9 cellular contexts compared by ENCODE assay signal in genomic region chr11:63986932-63987513, GRCh38. TPM values are rescaled to one million over a fixed set of nuclear protein-coding genes. Genes with fewer than 3 reads are reported as not detected.
A peak's percentile ranks its signal among the peaks of the same experiment; 100 is the strongest.
DNase-seq lines count a peak whose midpoint lies in the region; ATAC-seq, FAIRE-seq and TF ChIP-seq lines count a peak whose summit lies in the region.
"Had no signal": no experiment of that assay in that cellular context is flagged by ENCODE, and none has a peak within 500 bp of the region (broad histone marks: within the 10 kb centered on the region; RNA-seq: fewer than 3 reads in every experiment).

No MANE protein-coding gene starts in this region.

- peaks cover 28% of the 10 kb centered on the region for H3K36me3 Mint-ChIP-seq in activated CD8-positive, alpha-beta memory T cell treated with anti-CD3 and anti-CD28 coated beads, Interleukin-2, amount 10 ng/mL, durations not matched to agents 7 days and 5 days
- H3K36me3 Mint-ChIP-seq in astrocyte (ENCODE audit: low read depth, unreplicated experiment), result peaks cover 16% of the 10 kb centered on the region

- peak overlapping the region; percentile 75 for H3K4me3 Mint-ChIP-seq in activated CD8-positive, alpha-beta memory T cell treated with anti-CD3 and anti-CD28 coated beads, Interleukin-2, amount 10 ng/mL, durations not matched to agents 7 days and 5 days
- peak overlapping the region; percentile 85 for H3K4me3 Mint-ChIP-seq in astrocyte (ENCODE audit: unreplicated experiment)

- no peak for ATAC-seq in activated CD8-positive, alpha-beta memory T cell treated with anti-CD3 and anti-CD28 coated beads, Interleukin-2, amount 10 ng/mL, durations not matched to agents 7 days and 5 days
- no peak for ATAC-seq in HG02588 (IDR thresholded peaks at IDR 0.05; ENCODE audit: unreplicated experiment)
- ATAC-seq in GM21367 (IDR thresholded peaks at IDR 0.05; ENCODE audit: unreplicated experiment), result no peak

- H3K36me3 ChIP-seq in astrocyte (ENCODE audit: insufficient read depth, low read length), result peaks cover 6% of the 10 kb centered on the region
- H3K36me3 ChIP-seq in liver (ENCODE audit: control insufficient read depth in 4 of 4, insufficient read depth in 3 of 4, low read depth in 1 of 4, low read length in 3 of 4), result peaks cover 0 to 11% (median 6%) of the 10 kb centered on the region in 4 donors
- H3K36me3 ChIP-seq in thymus (ENCODE audit: control insufficient read depth, insufficient read depth), result peaks cover 26% of the 10 kb centered on the region

- no peaks in the 10 kb centered on the region for H3K9me3 Mint-ChIP-seq in activated CD8-positive, alpha-beta memory T cell treated with anti-CD3 and anti-CD28 coated beads, Interleukin-2, amount 10 ng/mL, durations not matched to agents 7 days and 5 days (ENCODE audit: low read depth)
- H3K9me3 Mint-ChIP-seq in astrocyte (ENCODE audit: unreplicated experiment), result no peaks in the 10 kb centered on the region

- H3K4me1 Mint-ChIP-seq in activated CD8-positive, alpha-beta memory T cell treated with anti-CD3 and anti-CD28 coated beads, Interleukin-2, amount 10 ng/mL, durations not matched to agents 7 days and 5 days, result peaks cover 34% of the 10 kb centered on the region
- H3K4me1 Mint-ChIP-seq in astrocyte (ENCODE audit: low read depth, unreplicated experiment), result peaks cover 9% of the 10 kb centered on the region

- H3K27ac ChIP-seq in astrocyte (ENCODE audit: low read depth, low read length) (peak overlapping the region; percentile 72), liver (ENCODE audit: low read depth in 1 of 2, low read length in 2 of 2) (peak overlapping the region in 1 of 2 donors; percentile 72), thymus (ENCODE audit: low read depth) (no peak overlapping the region)

- H3K4me2 ChIP-seq in astrocyte (ENCODE audit: low read length), result peak overlapping the region; percentile 87

- H3K4me3 ChIP-seq in astrocyte (ENCODE audit: insufficient read depth, low read depth, low read length), result peak overlapping the region; percentile 80
- H3K4me3 ChIP-seq in liver (ENCODE audit: low read depth in 1 of 3, low read length in 3 of 3), result peak overlapping the region; percentile 65 to 99 (median 94)
- H3K4me3 ChIP-seq in thymus (ENCODE audit: low read length), result peak overlapping the region; percentile 81

- peaks cover 16% of the 10 kb centered on the region for H3K4me1 ChIP-seq in astrocyte (ENCODE audit: insufficient read depth, low read length)
- H3K4me1 ChIP-seq in liver (ENCODE audit: control insufficient read depth in 4 of 4, insufficient read depth in 4 of 4, low read length in 3 of 4), result peaks cover 10 to 23% (median 17%) of the 10 kb centered on the region in 4 donors
- H3K4me1 ChIP-seq in thymus (ENCODE audit: control insufficient read depth, insufficient read depth, low read length), result peaks cover 11% of the 10 kb centered on the region

- CTCF ChIA-PET in activated CD8-positive, alpha-beta memory T cell treated with anti-CD3 and anti-CD28 coated beads, Interleukin-2, amount 10 ng/mL, durations not matched to agents 7 days and 5 days (lab: Charles Lee), result interaction anchor here (1.0 to 5.1 kb wide), 3 partner anchors 13 to 149 kb away, joined by 3 to 37 read pairs (median 10); partner anchors contain the start of gene COX8A

- no peak for TF ChIP-seq CTCF in astrocyte (IDR thresholded peaks at IDR 0.05; ENCODE audit: insufficient read depth, low read depth, low read length)
- TF ChIP-seq CTCF in liver (IDR thresholded peaks at IDR 0.05; ENCODE audit: low read depth, low read length, missing input control), result no peak

- peaks cover 50% of the 10 kb centered on the region for H3K79me2 ChIP-seq in astrocyte (ENCODE audit: insufficient read depth, low read length)

- H4K20me1 ChIP-seq in astrocyte (ENCODE audit: insufficient read depth, low read length), result peaks cover 46% of the 10 kb centered on the region

- DNase-seq in activated CD8-positive, alpha-beta memory T cell treated with anti-CD3 and anti-CD28 coated beads, Interleukin-2, amount 10 ng/mL, durations not matched to agents 7 days and 5 days, result no peak
- no peak for DNase-seq in activated CD8-positive, alpha-beta memory T cell treated with anti-CD3 and anti-CD28 coated beads, Interleukin-2, amount 50 U/mL, for 4 hours
- DNase-seq in astrocyte (ENCODE audit: low read depth) (no peak), DMS153 treated with DMSO at 0.1 percent for 48 hours (lab: John Stamatoyannopoulos, UW; ENCODE audit: unreplicated experiment) (no peak)

- no peaks in the 10 kb centered on the region for H3K27me3 Mint-ChIP-seq in activated CD8-positive, alpha-beta memory T cell treated with anti-CD3 and anti-CD28 coated beads, Interleukin-2, amount 10 ng/mL, durations not matched to agents 7 days and 5 days
- H3K27me3 Mint-ChIP-seq in astrocyte (ENCODE audit: low read depth, unreplicated experiment), result no peaks in the 10 kb centered on the region

- H3K27me3 ChIP-seq in astrocyte (ENCODE audit: insufficient read depth, low read length), result no peaks in the 10 kb centered on the region
- H3K27me3 ChIP-seq in liver (ENCODE audit: control insufficient read depth in 4 of 4, insufficient read depth in 4 of 4, low read length in 3 of 4), result no peaks in the 10 kb centered on the region
- no peaks in the 10 kb centered on the region for H3K27me3 ChIP-seq in thymus (ENCODE audit: control insufficient read depth, insufficient read depth)

- no peak for TF ChIP-seq RAD21 in liver (IDR thresholded peaks at IDR 0.05)

- H3K9me3 ChIP-seq in astrocyte (ENCODE audit: insufficient read depth, low read depth, low read length), result no peaks in the 10 kb centered on the region
- H3K9me3 ChIP-seq in liver (ENCODE audit: control insufficient read depth in 4 of 4, low read length in 3 of 4), result no peaks in the 10 kb centered on the region
- H3K9me3 ChIP-seq in thymus (ENCODE audit: control insufficient read depth), result no peaks in the 10 kb centered on the region

- peak overlapping the region; percentile 56 for H3K27ac Mint-ChIP-seq in activated CD8-positive, alpha-beta memory T cell treated with anti-CD3 and anti-CD28 coated beads, Interleukin-2, amount 10 ng/mL, durations not matched to agents 7 days and 5 days
- no peak overlapping the region for H3K27ac Mint-ChIP-seq in astrocyte (ENCODE audit: unreplicated experiment)

- no peak for FAIRE-seq in astrocyte (lab: Jason Lieb, UNC)
- FAIRE-seq: colon had no signal

- peak overlapping the region; percentile 92 for H3K9ac ChIP-seq in astrocyte (ENCODE audit: low read length)
- H3K9ac ChIP-seq in liver (ENCODE audit: low read depth in 1 of 2, low read length in 2 of 2), result peak overlapping the region in 1 of 2 donors; percentile 45

- H2AFZ ChIP-seq in astrocyte (ENCODE audit: low read depth, low read length), result peak overlapping the region; percentile 69

- 47% methylated on average over 25 of the region's 25 CpGs for WGBS in liver
- WGBS in thymus, result 58% methylated on average over 25 of the region's 25 CpGs

TF ChIP-seq in liver, 16 proteins besides CTCF, POLR2A, EP300 and RAD21 (continues in another document):
- TF ChIP-seq RXRA (IDR thresholded peaks at IDR 0.05) (no peak), HNF4G (IDR thresholded peaks at IDR 0.05) (no peak), HNF4A (conservative IDR thresholded peaks at IDR 0.05) (no peak), MAX (IDR thresholded peaks at IDR 0.05) (no peak), YY1 (IDR thresholded peaks at IDR 0.05) (no peak), FOXA1 (IDR thresholded peaks at IDR 0.05) (no peak)

RNA-seq across cellular contexts. Expression of gene OTUB1, which starts 0.8 kb away (rescaled TPM):
- 10 to 100 TPM; 90.1 to 97.6 TPM for total RNA-seq in activated CD8-positive, alpha-beta memory T cell treated with anti-CD3 and anti-CD28 coated beads, Interleukin-2, amount 10 ng/mL, durations not matched to agents 7 days and 5 days
- total RNA-seq in astrocyte, result 77.9 and 78.5 TPM in 2 replicates
- 10 to 100 TPM; 18.8 to 21.9 TPM for total RNA-seq in liver
- 10 to 100 TPM; 35.1 to 44.6 TPM for polyA plus RNA-seq in liver
- 83.8 TPM for polyA plus RNA-seq in thymus

RNA-seq across cellular contexts. Expression of gene COX8A, which starts 12.6 kb away (rescaled TPM):
- 100 to 1,000 TPM; 445 to 484 TPM for total RNA-seq in activated CD8-positive, alpha-beta memory T cell treated with anti-CD3 and anti-CD28 coated beads, Interleukin-2, amount 10 ng/mL, durations not matched to agents 7 days and 5 days
- total RNA-seq in astrocyte (274 and 289 TPM in 2 replicates), liver (100 to 1,000 TPM; 250 to 368 TPM)
- polyA plus RNA-seq in liver (100 to 1,000 TPM; 359 to 586 TPM), thymus (411 TPM)

RNA-seq across cellular contexts. Expression of gene NAA40, which starts 48.2 kb away (rescaled TPM):
- total RNA-seq in activated CD8-positive, alpha-beta memory T cell treated with anti-CD3 and anti-CD28 coated beads, Interleukin-2, amount 10 ng/mL, durations not matched to agents 7 days and 5 days, result 10 to 100 TPM; 37.0 to 46.0 TPM
- total RNA-seq in astrocyte (21.2 and 23.2 TPM in 2 replicates), liver (1 to 10 TPM; 5.4 to 7.3 TPM)
- polyA plus RNA-seq in liver (1 to 10 TPM; 3.0 to 4.1 TPM), thymus (18.4 TPM)

RNA-seq across cellular contexts. Expression of gene FLRT1, which starts 48.7 kb away (rescaled TPM):
- total RNA-seq in activated CD8-positive, alpha-beta memory T cell treated with anti-CD3 and anti-CD28 coated beads, Interleukin-2, amount 10 ng/mL, durations not matched to agents 7 days and 5 days, result not detected
- total RNA-seq in astrocyte (0.20 and 0.41 TPM in 2 replicates), liver (under 1 TPM in 1 of 2 donors, not detected in 1; 0.05 TPM)
- polyA plus RNA-seq in liver (under 1 TPM; 0.02 to 0.32 TPM), thymus (0.07 TPM)
